11 cellular contexts compared by ENCODE assay signal in the genomic region with DNA sequence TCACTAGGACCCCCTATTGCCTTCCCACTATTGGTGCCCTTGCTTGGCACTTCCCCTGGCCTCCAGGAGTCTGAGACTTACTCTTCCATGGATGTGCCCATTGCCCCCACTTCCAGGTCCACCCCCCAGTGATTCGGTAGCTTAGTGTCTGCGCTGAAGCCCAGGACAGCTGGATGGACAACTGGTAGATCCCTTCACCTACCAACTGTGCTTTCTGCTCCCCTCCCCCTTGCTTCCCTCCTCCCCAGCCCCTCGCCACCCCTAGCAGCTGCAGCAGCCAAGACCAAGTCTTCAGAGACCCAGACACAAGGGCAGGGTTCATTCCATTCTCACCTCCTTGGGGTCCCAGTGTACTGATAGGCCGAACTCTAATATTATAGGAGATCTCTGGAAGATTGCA. TPM values are rescaled to one million over a fixed set of nuclear protein-coding genes. Genes with fewer than 3 reads are reported as not detected.
DNase-seq lines count a peak whose midpoint lies in the region; ATAC-seq, FAIRE-seq and TF ChIP-seq lines count a peak whose summit lies in the region.
"Had no signal": no experiment of that assay in that cellular context is flagged by ENCODE, and none has a peak within 500 bp of the region (broad histone marks: within the 10 kb centered on the region; RNA-seq: fewer than 3 reads in every experiment).

No MANE protein-coding gene starts in this region.

- no peak for FAIRE-seq in pancreas (lab: Jason Lieb, UNC)

- in situ Hi-C loops in Panc1 (cut with HindIII; ENCODE audit: low pct_unique_long_range_greater_than_20kb, low sequenced_read_pairs) = no loop called here

- H3K4me1 ChIP-seq in A673 (ENCODE audit: insufficient read depth, low read length, poor library complexity, severe bottlenecking) (peaks cover 77% of the 10 kb centered on the region), Panc1 (ENCODE audit: control insufficient read depth, insufficient read depth, low read length) (peaks cover 77% of the 10 kb centered on the region), pancreas (peaks cover 68 to 96% (median 74%) of the 10 kb centered on the region in 3 donors)

- CTCF ChIA-PET in A673 (lab: Charles Lee) = no interaction called here
- CTCF ChIA-PET in Panc1 (lab: Charles Lee) = interaction anchor here (0.6 kb wide), 1 partner anchor 22 kb away, joined by 4 read pairs; no protein-coding TSS in a partner anchor

- WGBS in pancreas, 2 donors = 83 to 91% methylated on average over 4 of the region's 4 CpGs

- H3K27me3 ChIP-seq in A673 (replicated peaks; ENCODE audit: insufficient read depth, low read depth, low read length, poor library complexity) = no peaks in the 10 kb centered on the region
- no peaks in the 10 kb centered on the region for H3K27me3 ChIP-seq in Panc1 (ENCODE audit: control insufficient read depth, insufficient read depth, low read length)
- H3K27me3 ChIP-seq in pancreas = no peaks in the 10 kb centered on the region

- DNase-seq in A673 (ENCODE audit: low spot score) = no peak
- no peak for DNase-seq in Panc1 (ENCODE audit: low read depth, low spot score)
- DNase-seq in epithelial cell of proximal tubule (ENCODE audit: low read depth) = no peak
- no peak for DNase-seq in pancreas
- DNase-seq in OCI-M2 (lab: John Stamatoyannopoulos, UW; ENCODE audit: unreplicated experiment) = no peak
- DNase-seq in EL = no peak
- DNase-seq in head of caudate nucleus = no peak
- no peak for DNase-seq in D341Med (ENCODE audit: low spot score)
- DNase-seq: activated T-cell treated with anti-CD3 and anti-CD28 coated beads, Interleukin-2, amount 50 U/mL, for 72 hours; T1000 had no signal

- POLR2A ChIA-PET in A673 (lab: Charles Lee; ENCODE audit: low non-redundant PET) = no interaction called here
- POLR2A ChIA-PET in Panc1 (lab: Charles Lee) = interaction anchor here (0.7 kb wide), 1 partner anchor 191 kb away, joined by 15 read pairs; no protein-coding TSS in a partner anchor

- ATAC-seq in Panc1 = no peak
- no peak for ATAC-seq in pancreas
- ATAC-seq: activated T-cell treated with anti-CD3 and anti-CD28 coated beads, Interleukin-2, amount 50 U/mL, for 72 hours had no signal

- no peak for TF ChIP-seq CTCF in A673 (conservative IDR thresholded peaks at IDR 0.05; ENCODE audit: low read depth, low read length)
- no peak for TF ChIP-seq CTCF in Panc1 (IDR thresholded peaks at IDR 0.05)
- no peak for TF ChIP-seq CTCF in epithelial cell of proximal tubule (conservative IDR thresholded peaks at IDR 0.05; ENCODE audit: low read depth, low read length)
- no peak for TF ChIP-seq CTCF in pancreas (IDR thresholded peaks at IDR 0.05)

- no TSS peak for BruUV-seq in A673 (replicated peaks; lab: Mats Ljungman, UMichigan)
- BruUV-seq in Panc1 (replicated peaks; lab: Mats Ljungman, UMichigan) = no TSS peak

- no peaks in the 10 kb centered on the region for H3K36me3 ChIP-seq in A673 (ENCODE audit: insufficient read depth, low read length, poor library complexity, severe bottlenecking)
- H3K36me3 ChIP-seq in Panc1 (ENCODE audit: control insufficient read depth, insufficient read depth, low read length) = peaks cover 2% of the 10 kb centered on the region; the same call in 1 of the 2 replicates
- no peaks in the 10 kb centered on the region for H3K36me3 ChIP-seq in pancreas

- H3K4me3 ChIP-seq in A673 (ENCODE audit: low read depth, low read length, poor library complexity, severe bottlenecking) = no peak overlapping the region
- H3K4me3 ChIP-seq in Panc1 (ENCODE audit: low read depth in 2 of 2, low read length in 2 of 2) = peak overlapping the region in 1 of 2 experiments; percentile 58; a peak in 2 of 4 replicates
- H3K4me3 ChIP-seq in epithelial cell of proximal tubule (ENCODE audit: low read depth, low read length) = peak overlapping the region; percentile 6
- no peak overlapping the region for H3K4me3 ChIP-seq in pancreas

- intact Hi-C loops in A673 (cut with micrococcal nuclease; ENCODE audit: unreplicated experiment) = no loop called here
- intact Hi-C loops in Panc1 (cut with micrococcal nuclease; ENCODE audit: unreplicated experiment) = no loop called here
- intact Hi-C loops in pancreas (cut with DNase I) = no loop called here
- intact Hi-C loops in head of caudate nucleus (cut with DNase I) = no loop called here

- H3K27ac ChIP-seq in A673 (ENCODE audit: low read depth, low read length, poor library complexity, severe bottlenecking) = peak overlapping the region; percentile 80
- H3K27ac ChIP-seq in Panc1 (ENCODE audit: low read length) = peak overlapping the region; percentile 95
- peak overlapping the region; percentile 26 to 97 (median 91) for H3K27ac ChIP-seq in pancreas
- H3K27ac ChIP-seq: C4-2B had no signal

- H3K9me3 ChIP-seq in A673 (ENCODE audit: low read depth, low read length, poor library complexity, severe bottlenecking) (no peaks in the 10 kb centered on the region), Panc1 (ENCODE audit: control insufficient read depth, insufficient read depth, low read depth, low read length) (no peaks in the 10 kb centered on the region), pancreas (no peaks in the 10 kb centered on the region)

RNA-seq across cellular contexts. Expression of a gene that starts 6.9 kb away (rescaled TPM):
- total RNA-seq in A673 (2021) (204 and 225 TPM in 2 replicates), Panc1 (2021; ENCODE audit: unreplicated experiment) (691 TPM), epithelial cell of proximal tubule (358 and 433 TPM in 2 replicates), pancreas (100 to 1,000 TPM in 3 of 6 donors, 10 to 100 TPM in 3; 59.4 to 119 (median 92.7) TPM)
- 726 TPM for polyA plus RNA-seq in Panc1 (2012; ENCODE audit: insufficient read length)
- 100 to 1,000 TPM in 1 of 2 donors, 10 to 100 TPM in 1; 96.7 to 111 TPM for polyA plus RNA-seq in pancreas

RNA-seq across cellular contexts. Expression of a gene that starts 31.9 kb away (rescaled TPM):
- total RNA-seq in A673 (2021) = 0.77 and 0.92 TPM in 2 replicates
- 0.21 TPM for total RNA-seq in Panc1 (2021; ENCODE audit: unreplicated experiment)
- polyA plus RNA-seq in Panc1 (2012; ENCODE audit: insufficient read length) = 0.22 TPM
- 1.4 and 3.5 TPM in 2 replicates for total RNA-seq in epithelial cell of proximal tubule
- 1 to 10 TPM; 2.6 to 7.0 (median 4.5) TPM for total RNA-seq in pancreas
- polyA plus RNA-seq in pancreas = 1 to 10 TPM; 4.4 to 5.4 TPM

RNA-seq across cellular contexts. Expression of a gene that starts 39.2 kb away (rescaled TPM):
- 90.0 and 92.5 TPM in 2 replicates for total RNA-seq in A673 (2021)
- 15.8 TPM for total RNA-seq in Panc1 (2021; ENCODE audit: unreplicated experiment)
- polyA plus RNA-seq in Panc1 (2012; ENCODE audit: insufficient read length) = 33.1 TPM
- 14.8 and 19.0 TPM in 2 replicates for total RNA-seq in epithelial cell of proximal tubule
- total RNA-seq in pancreas = 1 to 10 TPM in 2 of 6 donors, under 1 TPM in 4; 0.12 to 3.1 (median 0.65) TPM
- polyA plus RNA-seq in pancreas = under 1 TPM; 0.19 to 0.76 TPM
